In the genomic region with DNA sequence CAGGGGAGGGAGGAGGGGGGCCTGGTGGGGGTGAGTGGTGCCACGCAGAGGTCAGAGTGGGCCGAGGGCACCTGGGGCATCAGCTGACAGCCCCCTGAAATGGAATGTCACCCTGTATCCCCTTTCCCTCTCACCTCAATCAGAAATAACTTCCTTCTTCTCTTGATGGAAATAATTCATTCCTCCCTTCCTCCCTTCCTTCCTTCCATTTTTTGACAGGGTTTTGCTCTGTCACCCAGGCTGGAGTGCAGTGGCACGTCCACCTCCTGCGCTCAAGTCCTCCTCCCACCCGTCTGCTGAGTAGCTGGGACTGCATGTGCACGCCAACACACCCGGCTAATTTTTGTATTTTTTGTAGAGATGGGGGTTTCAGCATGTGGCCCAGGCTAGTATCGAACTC, we compare ENCODE assay signal across 19 cellular contexts. TPM values are rescaled to one million over a fixed set of nuclear protein-coding genes. Genes with fewer than 3 reads are reported as not detected.
A peak's percentile ranks its signal among the peaks of the same experiment; 100 is the strongest.
DNase-seq lines count a peak whose midpoint lies in the region; ATAC-seq and TF ChIP-seq lines count a peak whose summit lies in the region.
"Had no signal": no experiment of that assay in that cellular context is flagged by ENCODE, and none has a peak within 500 bp of the region (broad histone marks: within the 10 kb centered on the region; RNA-seq: fewer than 3 reads in every experiment).

No MANE protein-coding gene starts in this region.

- peak overlapping the region; percentile 81 for H3K27ac Mint-ChIP-seq in activated T-cell treated with anti-CD3 and anti-CD28 coated beads, Interleukin-2, amount 50 U/mL, for 24 hours
- H3K27ac Mint-ChIP-seq in T-cell (peak overlapping the region; percentile 90 to 92), osteocyte (ENCODE audit: unreplicated experiment) (no peak overlapping the region)
- peak overlapping the region; percentile 94 for H3K27ac Mint-ChIP-seq in central memory CD8-positive, alpha-beta T cell (ENCODE audit: low read depth)
- H3K27ac Mint-ChIP-seq: HFFc6 had no signal

- ATAC-seq in T-cell (replicated peaks in 1 of 4) = no peak
- ATAC-seq in central memory CD8-positive, alpha-beta T cell (replicated peaks; ENCODE audit: extremely low read depth, poor library complexity, severe bottlenecking) = no peak
- no peak for ATAC-seq in HG02588 (IDR thresholded peaks at IDR 0.05; ENCODE audit: unreplicated experiment)
- ATAC-seq: foreskin keratinocyte, SK-N-SH treated with all-trans-retinoic acid at 6 μM for 48 hours had no signal

- POLR2A ChIA-PET in T-cell (lab: Charles Lee) = no interaction called here

- TF ChIP-seq CTCF in osteocyte (IDR thresholded peaks at IDR 0.05) = no peak
- TF ChIP-seq CTCF in GM13976 (IDR thresholded peaks at IDR 0.05; ENCODE audit: borderline replicate concordance, control extremely low read depth, extremely low read depth, insufficient read depth, missing control alignments) = no peak

- in situ Hi-C loops in GM13976 (cut with MboI; ENCODE audit: low sequenced_read_pairs, unreplicated experiment) = no loop called here

- H3K4me3 Mint-ChIP-seq in activated T-cell treated with anti-CD3 and anti-CD28 coated beads, Interleukin-2, amount 50 U/mL, for 24 hours = no peak overlapping the region
- H3K4me3 Mint-ChIP-seq in T-cell (no peak overlapping the region), osteocyte (ENCODE audit: unreplicated experiment) (no peak overlapping the region)
- no peak overlapping the region for H3K4me3 Mint-ChIP-seq in central memory CD8-positive, alpha-beta T cell
- H3K4me3 Mint-ChIP-seq: HFFc6 had no signal

- peaks cover 6% of the 10 kb centered on the region for H3K4me1 Mint-ChIP-seq in activated T-cell treated with anti-CD3 and anti-CD28 coated beads, Interleukin-2, amount 50 U/mL, for 24 hours (ENCODE audit: low read depth)
- H3K4me1 Mint-ChIP-seq in T-cell (peaks cover 0 to 3% (median 0%) of the 10 kb centered on the region in 3 donors), osteocyte (ENCODE audit: unreplicated experiment) (no peaks in the 10 kb centered on the region)
- no peaks in the 10 kb centered on the region for H3K4me1 Mint-ChIP-seq in central memory CD8-positive, alpha-beta T cell

- no peaks in the 10 kb centered on the region for H3K27me3 Mint-ChIP-seq in activated T-cell treated with anti-CD3 and anti-CD28 coated beads, Interleukin-2, amount 50 U/mL, for 24 hours
- no peaks in the 10 kb centered on the region for H3K27me3 Mint-ChIP-seq in T-cell
- H3K27me3 Mint-ChIP-seq in central memory CD8-positive, alpha-beta T cell = no peaks in the 10 kb centered on the region
- peaks cover under 1% of the 10 kb centered on the region for H3K27me3 Mint-ChIP-seq in osteocyte (ENCODE audit: unreplicated experiment)

- no peak for DNase-seq in activated T-cell treated with anti-CD3 and anti-CD28 coated beads, Interleukin-2, amount 50 U/mL, for 24 hours
- DNase-seq in activated T-cell treated with anti-CD3 and anti-CD28 coated beads, Interleukin-2, amount 50 U/mL, for 1 hour = no peak
- DNase-seq in T-cell = no peak
- DNase-seq in central memory CD8-positive, alpha-beta T cell (ENCODE audit: low spot score in 2 of 2) = no peak
- DNase-seq in osteocyte (ENCODE audit: extremely low spot score, unreplicated experiment) = peak; percentile 34
- DNase-seq in GM13976 (ENCODE audit: low spot score) = no peak
- DNase-seq in SKM-1 treated with dmso at 0.1 percent for 144 hours (lab: John Stamatoyannopoulos, UW; ENCODE audit: unreplicated experiment) = no peak
- DNase-seq: C1 segment of cervical spinal cord, DMS153, erythroblast, foreskin keratinocyte, GDM1, HFFc6, NCI-H1105, NCI-H2107, NCI-H510A treated with DMSO at 0.1 percent for 48 hours, occipital lobe had no signal

- peaks cover 13% of the 10 kb centered on the region for H3K9me3 Mint-ChIP-seq in activated T-cell treated with anti-CD3 and anti-CD28 coated beads, Interleukin-2, amount 50 U/mL, for 24 hours
- H3K9me3 Mint-ChIP-seq in T-cell (no peaks in the 10 kb centered on the region), osteocyte (ENCODE audit: unreplicated experiment) (peaks cover 2% of the 10 kb centered on the region)
- H3K9me3 Mint-ChIP-seq in central memory CD8-positive, alpha-beta T cell = no peaks in the 10 kb centered on the region

- peaks cover 39% of the 10 kb centered on the region for H3K36me3 Mint-ChIP-seq in activated T-cell treated with anti-CD3 and anti-CD28 coated beads, Interleukin-2, amount 50 U/mL, for 24 hours (ENCODE audit: low read depth)
- H3K36me3 Mint-ChIP-seq in T-cell = peaks cover 3% of the 10 kb centered on the region
- no peaks in the 10 kb centered on the region for H3K36me3 Mint-ChIP-seq in central memory CD8-positive, alpha-beta T cell (ENCODE audit: insufficient read depth)
- H3K36me3 Mint-ChIP-seq in osteocyte (ENCODE audit: unreplicated experiment) = no peaks in the 10 kb centered on the region

- CTCF ChIA-PET in T-cell (lab: Charles Lee) = interaction anchor here in 1 of 2 donors (0.6 kb wide), 1 partner anchor 416 kb away, joined by 3 read pairs; no protein-coding TSS in a partner anchor

RNA-seq across cellular contexts. Expression of a gene that starts 48.4 kb away (rescaled TPM):
- total RNA-seq in T-cell (1 to 10 TPM in 2 of 5 donors, under 1 TPM in 3; 0.76 to 2.2 (median 0.98) TPM), osteocyte (4.0 and 4.2 TPM in 2 replicates)
- total RNA-seq: HFFc6 had no signal

RNA-seq across cellular contexts. Expression of a gene that starts 53.5 kb away (rescaled TPM):
- total RNA-seq in T-cell (1 to 10 TPM; 1.2 to 8.6 (median 3.6) TPM), osteocyte (not detected in 2 replicates)
